Comparison of ENCODE assay signal across 18 cellular contexts in genomic region chr4:8703401-8703696, GRCh38.
"Had no signal": no experiment of that assay in that cellular context is flagged by ENCODE, and none has a peak within 500 bp of the region (broad histone marks: within the 10 kb centered on the region; RNA-seq: fewer than 3 reads in every experiment).

No MANE protein-coding gene starts in this region.

- H3K27ac ChIP-seq: gastrocnemius medialis, lower lobe of right lung, neural progenitor cell, pancreas, testis, transverse colon, uterus had no signal

- DNase-seq: effector memory CD8-positive, alpha-beta T cell; lower lobe of right lung; midbrain; occipital lobe; pancreas; right cardiac atrium; small intestine; stimulated activated CD4-positive, alpha-beta T cell treated with anti-CD3 and anti-CD28 coated beads, Interleukin-12 subunit alpha, Interleukin-12 subunit beta, amount 100 ng/mL, for 4 hours; stimulated activated naive CD4-positive, alpha-beta T cell treated with Interleukin-2 at 50 U/mL for 16 hours; transverse colon had no signal

- H3K4me3 ChIP-seq: gastrocnemius medialis, lower lobe of right lung, neural progenitor cell, pancreas, testis, transverse colon, uterus had no signal

- H3K27ac Mint-ChIP-seq: effector memory CD8-positive, alpha-beta T cell; memory B cell; natural killer cell treated with Interleukin-12 subunit alpha and Interleukin-12 subunit beta and Interleukin-15 and Interleukin-18, amount 100 ng/mL, for 72 hours; neural progenitor cell; progenitor cell of endocrine pancreas had no signal

- H3K9me3 Mint-ChIP-seq: central memory CD8-positive, alpha-beta T cell; effector memory CD8-positive, alpha-beta T cell; memory B cell; natural killer cell treated with Interleukin-12 subunit alpha and Interleukin-12 subunit beta and Interleukin-15 and Interleukin-18, amount 100 ng/mL, for 72 hours; neural progenitor cell had no signal

- H3K36me3 Mint-ChIP-seq: memory B cell; natural killer cell treated with Interleukin-12 subunit alpha and Interleukin-12 subunit beta and Interleukin-15 and Interleukin-18, amount 100 ng/mL, for 72 hours; neural progenitor cell had no signal

- H3K4me1 Mint-ChIP-seq: central memory CD8-positive, alpha-beta T cell; memory B cell had no signal

- H3K4me3 Mint-ChIP-seq: central memory CD8-positive, alpha-beta T cell; effector memory CD8-positive, alpha-beta T cell; memory B cell; natural killer cell treated with Interleukin-12 subunit alpha and Interleukin-12 subunit beta and Interleukin-15 and Interleukin-18, amount 100 ng/mL, for 72 hours; neural progenitor cell had no signal
